Comparison of ENCODE assay signal across 12 cellular contexts in genomic region chr11:12075822-12076821, GRCh38. TPM values are rescaled to one million over a fixed set of nuclear protein-coding genes. Genes with fewer than 3 reads are reported as not detected.
DNase-seq lines count a peak whose midpoint lies in the region; ATAC-seq, FAIRE-seq and TF ChIP-seq lines count a peak whose summit lies in the region.
"Had no signal": no experiment of that assay in that cellular context is flagged by ENCODE, and none has a peak within 500 bp of the region (broad histone marks: within the 10 kb centered on the region; RNA-seq: fewer than 3 reads in every experiment).

No MANE protein-coding gene starts in this region.

- H4K20me1 ChIP-seq in astrocyte (ENCODE audit: insufficient read depth, low read length) (no peaks in the 10 kb centered on the region), smooth muscle cell (ENCODE audit: low read depth) (no peaks in the 10 kb centered on the region)

- peak overlapping the region; percentile 97 for H3K27ac Mint-ChIP-seq in astrocyte (ENCODE audit: unreplicated experiment)
- H3K27ac Mint-ChIP-seq in activated T-helper 17 cell treated with anti-CD3 and anti-CD28 coated beads, Interleukin-2, amount 50 U/mL, for 72 hours: no peak overlapping the region
- H3K27ac Mint-ChIP-seq: dendritic cell treated with granulocyte-macrophage colony-stimulating factor and Interleukin-4, amounts not matched to agents 40 ng/mL and 50 ng/mL, for 4 days had no signal

- peaks cover 4% of the 10 kb centered on the region for H3K36me3 Mint-ChIP-seq in astrocyte (ENCODE audit: low read depth, unreplicated experiment)
- no peaks in the 10 kb centered on the region for H3K36me3 Mint-ChIP-seq in activated T-helper 17 cell treated with anti-CD3 and anti-CD28 coated beads, Interleukin-2, amount 50 U/mL, for 72 hours (ENCODE audit: low read depth)

- H3K27ac ChIP-seq in astrocyte (ENCODE audit: low read depth, low read length) (peak overlapping the region; percentile 100), smooth muscle cell (ENCODE audit: low read depth) (peak overlapping the region; percentile 99)

- DNase-seq in HCEC 1CT: peak; percentile 100
- peak; percentile 100 for DNase-seq in astrocyte (ENCODE audit: low read depth)
- peak; percentile 100 for DNase-seq in iris pigment epithelial cell (ENCODE audit: low read depth)
- DNase-seq in smooth muscle cell (lab: John Stamatoyannopoulos, UW; ENCODE audit: unreplicated experiment): peak; percentile 22
- no peak for DNase-seq in occipital lobe (lab: John Stamatoyannopoulos, UW)
- no peak for DNase-seq in CD1c-positive myeloid dendritic cell (ENCODE audit: extremely low spot score)
- no peak for DNase-seq in NCI-H1105 (lab: John Stamatoyannopoulos, UW)
- DNase-seq: NCI-H2029 treated with DMSO at 0.1 percent for 48 hours, small intestine had no signal

- peak overlapping the region; percentile 42 for H3K4me3 Mint-ChIP-seq in astrocyte (ENCODE audit: unreplicated experiment)
- H3K4me3 Mint-ChIP-seq in activated T-helper 17 cell treated with anti-CD3 and anti-CD28 coated beads, Interleukin-2, amount 50 U/mL, for 72 hours: no peak overlapping the region
- H3K4me3 Mint-ChIP-seq: dendritic cell treated with granulocyte-macrophage colony-stimulating factor and Interleukin-4, amounts not matched to agents 40 ng/mL and 50 ng/mL, for 4 days had no signal

- H3K27me3 ChIP-seq in astrocyte (ENCODE audit: insufficient read depth, low read length) (no peaks in the 10 kb centered on the region), smooth muscle cell (ENCODE audit: low read depth) (no peaks in the 10 kb centered on the region)

- H3K9me3 Mint-ChIP-seq in astrocyte (ENCODE audit: unreplicated experiment): peaks cover 16% of the 10 kb centered on the region
- no peaks in the 10 kb centered on the region for H3K9me3 Mint-ChIP-seq in activated T-helper 17 cell treated with anti-CD3 and anti-CD28 coated beads, Interleukin-2, amount 50 U/mL, for 72 hours
- H3K9me3 Mint-ChIP-seq: dendritic cell treated with granulocyte-macrophage colony-stimulating factor and Interleukin-4, amounts not matched to agents 40 ng/mL and 50 ng/mL, for 4 days had no signal

- peak overlapping the region; percentile 20 for H3K4me3 ChIP-seq in astrocyte (ENCODE audit: insufficient read depth, low read depth, low read length)
- no peak overlapping the region for H3K4me3 ChIP-seq in smooth muscle cell
- H3K4me3 ChIP-seq: GM12878 had no signal

- H3K9ac ChIP-seq in astrocyte (ENCODE audit: low read length) (peak overlapping the region; percentile 89), smooth muscle cell (ENCODE audit: low read depth) (peak overlapping the region; percentile 94)

- H3K4me1 ChIP-seq in astrocyte (ENCODE audit: insufficient read depth, low read length) (peaks cover 45% of the 10 kb centered on the region), smooth muscle cell (ENCODE audit: low read depth) (peaks cover 11% of the 10 kb centered on the region)

- no peak for ATAC-seq in activated T-helper 17 cell treated with anti-CD3 and anti-CD28 coated beads, Interleukin-2, amount 50 U/mL, for 72 hours (replicated peaks)
- ATAC-seq: GM12878 had no signal

- no peaks in the 10 kb centered on the region for H3K27me3 Mint-ChIP-seq in astrocyte (ENCODE audit: low read depth, unreplicated experiment)
- H3K27me3 Mint-ChIP-seq in activated T-helper 17 cell treated with anti-CD3 and anti-CD28 coated beads, Interleukin-2, amount 50 U/mL, for 72 hours: peaks cover 4% of the 10 kb centered on the region

- peak; percentile 100 for FAIRE-seq in astrocyte (lab: Jason Lieb, UNC)
- FAIRE-seq: GM12878, small intestine had no signal

- 29% methylated on average over 15 of the region's 15 CpGs for WGBS in smooth muscle cell (ENCODE audit: low lambda C conversion rate)

- H3K4me2 ChIP-seq in astrocyte (ENCODE audit: low read length) (peak overlapping the region; percentile 63), smooth muscle cell (peak overlapping the region; percentile 62)

- no peak for TF ChIP-seq CTCF in astrocyte (IDR thresholded peaks at IDR 0.05; ENCODE audit: insufficient read depth, low read depth, low read length)
- no peak for TF ChIP-seq CTCF in smooth muscle cell (IDR thresholded peaks at IDR 0.05; ENCODE audit: borderline replicate concordance, insufficient read depth, poor library complexity, severe bottlenecking)

- peaks cover 9% of the 10 kb centered on the region for H3F3A ChIP-seq in smooth muscle cell (ENCODE audit: low read depth)

- peaks cover 48% of the 10 kb centered on the region for H3K4me1 Mint-ChIP-seq in astrocyte (ENCODE audit: low read depth, unreplicated experiment)
- peaks cover 10% of the 10 kb centered on the region for H3K4me1 Mint-ChIP-seq in activated T-helper 17 cell treated with anti-CD3 and anti-CD28 coated beads, Interleukin-2, amount 50 U/mL, for 72 hours

- H3K36me3 ChIP-seq in astrocyte (ENCODE audit: insufficient read depth, low read length): no peaks in the 10 kb centered on the region
- no peaks in the 10 kb centered on the region for H3K36me3 ChIP-seq in smooth muscle cell (ENCODE audit: low read depth)

- H3K9me3 ChIP-seq in astrocyte (ENCODE audit: insufficient read depth, low read depth, low read length) (peaks cover 4% of the 10 kb centered on the region), smooth muscle cell (replicated peaks; ENCODE audit: low read depth) (no peaks in the 10 kb centered on the region)

- H3K79me2 ChIP-seq in astrocyte (ENCODE audit: insufficient read depth, low read length) (no peaks in the 10 kb centered on the region), smooth muscle cell (ENCODE audit: low read depth) (no peaks in the 10 kb centered on the region)

- H2AFZ ChIP-seq in astrocyte (ENCODE audit: low read depth, low read length) (no peak overlapping the region), smooth muscle cell (ENCODE audit: low read depth) (no peak overlapping the region)

RNA-seq across cellular contexts. Expression of gene MICAL2, which starts 34.3 kb away (rescaled TPM):
- 357 and 471 TPM in 2 replicates for total RNA-seq in astrocyte
- 278 and 287 TPM in 2 replicates for total RNA-seq in smooth muscle cell
- polyA plus RNA-seq in smooth muscle cell: 158 and 161 TPM in 2 replicates
- total RNA-seq in occipital lobe: 28.2 TPM
- total RNA-seq in activated T-helper 17 cell treated with anti-CD3 and anti-CD28 coated beads, Interleukin-2, amount 50 U/mL, for 72 hours: 100 to 1,000 TPM; 127 to 253 TPM

Comparison
In these comparisons a context has a peak if more than half of its experiments do, and no peak if none do; other contexts are left out.
1. DNase-seq: peak in HCEC 1CT (single experiment), astrocyte (single experiment), iris pigment epithelial cell (single experiment) and smooth muscle cell (single experiment); none in occipital lobe (single experiment), CD1c-positive myeloid dendritic cell (single experiment) and NCI-H1105 (single experiment).